In the genomic region with DNA sequence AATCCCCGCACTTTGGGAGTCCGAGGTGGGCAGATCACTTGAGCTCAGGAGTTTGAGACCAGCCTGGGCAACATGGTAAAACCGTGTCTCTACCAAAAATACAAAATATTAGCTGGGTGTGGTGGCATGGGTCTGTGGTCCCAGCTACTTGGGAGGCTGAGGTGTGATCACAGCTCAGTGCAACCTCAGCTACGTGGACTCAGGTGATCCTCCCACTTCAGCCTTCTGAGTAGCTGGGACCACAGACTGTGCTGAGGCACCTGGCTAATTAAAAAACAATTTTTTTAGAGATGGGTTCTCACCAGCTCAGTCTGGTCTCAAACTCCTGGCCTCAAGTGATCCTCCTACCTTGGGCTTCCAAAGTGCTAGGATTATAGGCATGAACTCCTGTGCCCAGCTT, we compare ENCODE assay signal across 26 cellular contexts.
"Had no signal": no experiment of that assay in that cellular context is flagged by ENCODE, and none has a peak within 500 bp of the region (broad histone marks: within the 10 kb centered on the region; RNA-seq: fewer than 3 reads in every experiment).

No MANE protein-coding gene starts in this region.

- H3K27ac Mint-ChIP-seq: nephron; progenitor cell of endocrine pancreas; stimulated activated naive B cell treated with anti-CD40 and anti-IgM and Interleukin-4, amounts not matched to agents 10 μg/mL and 1 μg/mL and 100 μg/mL, for 72 hours; stimulated activated naive CD8-positive, alpha-beta T cell treated with anti-CD3 and anti-CD28 coated beads, Interleukin-15, amount 100 ng/mL, for 72 hours; type B pancreatic cell had no signal

- H3K27me3 ChIP-seq: esophagus squamous epithelium, heart right ventricle, neural progenitor cell, right lobe of liver, suprapubic skin had no signal

- H3K27ac ChIP-seq: coronary artery, esophagus squamous epithelium, heart right ventricle, left ventricle myocardium inferior, lower lobe of right lung, neural progenitor cell, parathyroid adenoma, right lobe of liver, suprapubic skin had no signal

- H3K27me3 Mint-ChIP-seq: progenitor cell of endocrine pancreas; stimulated activated naive B cell treated with anti-CD40 and anti-IgM and Interleukin-4, amounts not matched to agents 10 μg/mL and 1 μg/mL and 100 μg/mL, for 72 hours; stimulated activated naive CD8-positive, alpha-beta T cell treated with anti-CD3 and anti-CD28 coated beads, Interleukin-15, amount 100 ng/mL, for 72 hours; type B pancreatic cell had no signal

- DNase-seq: dermis blood vessel endothelial cell; effector memory CD4-positive, alpha-beta T cell; erythroblast; esophagus squamous epithelium; foreskin melanocyte; glutamatergic neuron; heart right ventricle; hippocampal formation; islet precursor cell; kidney glomerular epithelial cell; left colon; left ventricle myocardium inferior; lower lobe of right lung; right lobe of liver; small intestine; stimulated activated CD4-positive, alpha-beta T cell treated with anti-CD3 and anti-CD28 coated beads, Interleukin-15, amount 100 ng/mL, for 24 hours; stimulated activated CD4-positive, alpha-beta T cell treated with anti-CD3 and anti-CD28 coated beads, Interleukin-2, amount 100 ng/mL, for 48 hours; stimulated activated naive B cell treated with anti-CD40 and anti-IgM and Interleukin-4, amounts not matched to agents 10 μg/mL and 1 μg/mL and 100 μg/mL, for 72 hours; stimulated activated naive CD8-positive, alpha-beta T cell treated with anti-CD3 and anti-CD28 coated beads, Interleukin-15, amount 100 ng/mL, for 72 hours had no signal

- H3K4me1 Mint-ChIP-seq: nephron, neural progenitor cell had no signal

- H3K4me3 Mint-ChIP-seq: nephron; neural progenitor cell; stimulated activated naive B cell treated with anti-CD40 and anti-IgM and Interleukin-4, amounts not matched to agents 10 μg/mL and 1 μg/mL and 100 μg/mL, for 72 hours; stimulated activated naive CD8-positive, alpha-beta T cell treated with anti-CD3 and anti-CD28 coated beads, Interleukin-15, amount 100 ng/mL, for 72 hours; type B pancreatic cell had no signal

- H3K9me3 ChIP-seq: lower lobe of right lung, right lobe of liver had no signal

- ATAC-seq: left colon; lower lobe of right lung; right lobe of liver; stimulated activated naive B cell treated with anti-CD40 and anti-IgM and Interleukin-4, amounts not matched to agents 10 μg/mL and 1 μg/mL and 100 μg/mL, for 72 hours; stimulated activated naive CD8-positive, alpha-beta T cell treated with anti-CD3 and anti-CD28 coated beads, Interleukin-15, amount 100 ng/mL, for 72 hours had no signal

- H3K4me1 ChIP-seq: neural progenitor cell had no signal

- H3K4me3 ChIP-seq: coronary artery, esophagus squamous epithelium, heart right ventricle, left ventricle myocardium inferior, lower lobe of right lung, neural progenitor cell, right lobe of liver, suprapubic skin had no signal

- H3K36me3 ChIP-seq: left ventricle myocardium inferior, lower lobe of right lung, neural progenitor cell, right lobe of liver, suprapubic skin had no signal
